In the genomic region with DNA sequence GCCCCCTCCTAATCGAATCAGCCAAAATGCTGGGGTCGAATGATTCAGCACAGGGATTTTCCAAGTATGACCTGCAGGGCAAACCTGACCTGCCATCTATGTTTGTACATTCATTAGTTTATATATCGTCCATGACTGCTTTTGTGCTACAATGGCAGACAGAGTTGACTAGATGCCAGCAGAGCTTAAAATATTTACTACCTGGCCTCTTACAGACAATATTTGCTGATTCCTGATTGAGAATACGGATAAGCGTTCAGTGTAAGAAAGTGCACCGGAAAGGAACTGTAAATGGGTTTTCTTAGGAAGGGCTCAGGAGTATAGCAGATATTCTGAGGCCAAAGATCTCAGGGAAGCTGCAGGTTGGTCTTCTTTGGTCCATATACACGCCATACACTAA, we compare ENCODE assay signal across 7 cellular contexts.
"Had no signal": no experiment of that assay in that cellular context is flagged by ENCODE, and none has a peak within 500 bp of the region (broad histone marks: within the 10 kb centered on the region; RNA-seq: fewer than 3 reads in every experiment).

No MANE protein-coding gene starts in this region.

- H3K36me3 ChIP-seq: HAP-1 had no signal

- ATAC-seq: HCT116, K562 had no signal

- H3K9me3 ChIP-seq: HAP-1 had no signal

- H3K4me3 Mint-ChIP-seq: HFFc6 had no signal

- H3K4me3 ChIP-seq: HAP-1, K562 had no signal

- H3K4me1 ChIP-seq: HAP-1 had no signal

- DNase-seq: GOT3, H7, HFFc6, IMR-90 had no signal

- H3K27ac Mint-ChIP-seq: HFFc6 had no signal

- H3K9me3 Mint-ChIP-seq: HFFc6 had no signal
